Comparison of ENCODE assay signal across 1 cellular context in the genomic region with DNA sequence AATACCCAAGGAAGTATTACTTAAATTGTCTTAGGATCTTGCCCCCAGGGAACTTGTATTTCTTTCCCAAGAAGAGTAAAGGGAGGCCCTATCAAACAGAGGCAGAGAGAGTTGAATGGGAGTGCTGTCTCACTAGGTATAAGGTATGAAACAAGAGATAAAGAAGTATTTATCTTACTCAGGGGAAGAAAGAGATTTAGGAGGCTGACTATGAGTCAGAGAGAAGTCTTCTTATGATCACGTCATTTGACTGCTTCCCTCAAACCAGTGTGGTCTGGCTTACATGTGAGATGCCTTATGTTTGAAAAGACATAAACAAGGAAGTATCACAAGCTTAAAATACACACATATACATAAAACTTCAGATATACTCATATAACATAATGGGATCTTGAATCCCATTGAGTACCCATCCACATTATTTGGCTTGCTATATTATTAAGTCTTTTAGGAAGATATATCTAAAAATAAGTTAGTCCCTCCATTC.
TF ChIP-seq lines count a peak whose summit lies in the region.

No MANE protein-coding gene starts in this region.

TF ChIP-seq in IMR-90, 13 proteins besides CTCF, POLR2A, EP300 and RAD21 (continued from another document):
- TF ChIP-seq MAFK (IDR thresholded peaks at IDR 0.05; ENCODE audit: low read depth, low read length) = no peak
- no peak for TF ChIP-seq MAZ (IDR thresholded peaks at IDR 0.05; ENCODE audit: borderline replicate concordance, low read depth, low read length)
- TF ChIP-seq, protein P1, sequence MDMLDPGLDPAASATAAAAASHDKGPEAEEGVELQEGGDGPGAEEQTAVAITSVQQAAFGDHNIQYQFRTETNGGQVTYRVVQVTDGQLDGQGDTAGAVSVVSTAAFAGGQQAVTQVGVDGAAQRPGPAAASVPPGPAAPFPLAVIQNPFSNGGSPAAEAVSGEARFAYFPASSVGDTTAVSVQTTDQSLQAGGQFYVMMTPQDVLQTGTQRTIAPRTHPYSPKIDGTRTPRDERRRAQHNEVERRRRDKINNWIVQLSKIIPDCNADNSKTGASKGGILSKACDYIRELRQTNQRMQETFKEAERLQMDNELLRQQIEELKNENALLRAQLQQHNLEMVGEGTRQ (IDR thresholded peaks at IDR 0.05; ENCODE audit: low read depth, low read length) = no peak
- TF ChIP-seq BHLHE40 (IDR thresholded peaks at IDR 0.05; ENCODE audit: low read depth, low read length) = peak; percentile 48; the same call in 1 of the 2 replicates
- TF ChIP-seq CHD1 (IDR thresholded peaks at IDR 0.05; ENCODE audit: low read depth, low read length) = no peak
- TF ChIP-seq MXI1 (IDR thresholded peaks at IDR 0.05; ENCODE audit: borderline replicate concordance, low read depth, low read length) = peak; percentile 79; the same call in 1 of the 2 replicates
